Comparison of ENCODE assay signal across 16 cellular contexts in the genomic region with DNA sequence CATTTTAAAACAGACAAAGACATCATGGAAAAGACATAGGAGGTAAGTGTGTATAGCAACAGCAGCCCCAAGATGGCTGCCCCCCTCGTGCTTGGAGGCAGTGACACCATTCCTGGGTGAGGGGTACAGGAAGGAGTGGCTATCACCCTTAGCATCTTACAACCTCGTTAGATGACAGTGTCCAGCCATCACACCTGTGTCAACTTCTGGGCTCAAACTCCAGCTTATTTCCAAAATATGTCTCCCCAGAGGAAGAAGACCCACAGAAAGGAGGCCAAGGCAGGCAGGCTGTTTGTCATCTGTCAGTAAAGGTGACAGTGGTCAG. TPM values are rescaled to one million over a fixed set of nuclear protein-coding genes. Genes with fewer than 3 reads are reported as not detected.
A peak's percentile ranks its signal among the peaks of the same experiment; 100 is the strongest.
DNase-seq lines count a peak whose midpoint lies in the region; ATAC-seq, FAIRE-seq and TF ChIP-seq lines count a peak whose summit lies in the region.
"Had no signal": no experiment of that assay in that cellular context is flagged by ENCODE, and none has a peak within 500 bp of the region (broad histone marks: within the 10 kb centered on the region; RNA-seq: fewer than 3 reads in every experiment).

No MANE protein-coding gene starts in this region.

- DNase-seq in Caco-2 (no peak), MM.1S (no peak), smooth muscle cell (lab: John Stamatoyannopoulos, UW; ENCODE audit: unreplicated experiment) (no peak), H54 (ENCODE audit: insufficient read length, low spot score) (no peak), cortex of kidney (lab: John Stamatoyannopoulos, UW) (no peak)
- DNase-seq in activated naive CD8-positive, alpha-beta T cell treated with anti-CD3 and anti-CD28 coated beads, Interleukin-2, amount 10 ng/mL, durations not matched to agents 7 days and 5 days = no peak
- DNase-seq: activated CD8-positive, alpha-beta memory T cell treated with anti-CD3 and anti-CD28 coated beads for 24 hours; CD4-positive, alpha-beta T cell; Kasumi-1; NCI-H524 treated with DMSO at 0.1 percent for 48 hours; T1000; thyroid gland had no signal

- BruUV-seq in Caco-2 (replicated peaks; lab: Mats Ljungman, UMichigan) = no TSS peak

- no peak for TF ChIP-seq POLR2A in H54 (IDR thresholded peaks at IDR 0.05; ENCODE audit: low read depth, low read length)

- peaks cover 14% of the 10 kb centered on the region for H3F3A ChIP-seq in MM.1S (ENCODE audit: insufficient read depth, low read length)
- peaks cover 17% of the 10 kb centered on the region for H3F3A ChIP-seq in smooth muscle cell (ENCODE audit: low read depth)

- intact Hi-C loops in Caco-2 (cut with micrococcal nuclease; ENCODE audit: unreplicated experiment) = loop anchor here (10.0 kb wide), 1 partner anchor 51 kb away; a partner anchor contains a TSS

- no peak for FAIRE-seq in H54 (lab: Jason Lieb, UNC)
- FAIRE-seq: bronchial epithelial cell, frontal cortex had no signal

- no peaks in the 10 kb centered on the region for H3K9me2 ChIP-seq in MM.1S (replicated peaks; ENCODE audit: insufficient read depth, low read length)

- H3K4me1 Mint-ChIP-seq in Caco-2 (ENCODE audit: low read depth, unreplicated experiment) = peaks cover 40% of the 10 kb centered on the region
- H3K4me1 Mint-ChIP-seq in activated naive CD8-positive, alpha-beta T cell treated with anti-CD3 and anti-CD28 coated beads, Interleukin-2, amount 10 ng/mL, durations not matched to agents 7 days and 5 days = peaks cover 28% of the 10 kb centered on the region

- no peak overlapping the region for H3K4me3 Mint-ChIP-seq in Caco-2 (ENCODE audit: unreplicated experiment)
- H3K4me3 Mint-ChIP-seq in activated naive CD8-positive, alpha-beta T cell treated with anti-CD3 and anti-CD28 coated beads, Interleukin-2, amount 10 ng/mL, durations not matched to agents 7 days and 5 days = no peak overlapping the region
- H3K4me3 Mint-ChIP-seq: CD4-positive, alpha-beta T cell had no signal

- H3K27ac Mint-ChIP-seq in Caco-2 (ENCODE audit: unreplicated experiment) = peak overlapping the region; percentile 27
- H3K27ac Mint-ChIP-seq in activated naive CD8-positive, alpha-beta T cell treated with anti-CD3 and anti-CD28 coated beads, Interleukin-2, amount 10 ng/mL, durations not matched to agents 7 days and 5 days = peak overlapping the region; percentile 17
- H3K27ac Mint-ChIP-seq: CD4-positive, alpha-beta T cell had no signal

- CTCF ChIA-PET in Caco-2 (lab: Charles Lee) = no interaction called here

- H3K27me3 ChIP-seq in Caco-2 (replicated peaks; ENCODE audit: control insufficient read depth, insufficient read depth, low read length) (no peaks in the 10 kb centered on the region), MM.1S (replicated peaks; ENCODE audit: insufficient read depth, low read length) (no peaks in the 10 kb centered on the region), neutrophil (no peaks in the 10 kb centered on the region), smooth muscle cell (ENCODE audit: low read depth) (no peaks in the 10 kb centered on the region)
- H3K27me3 ChIP-seq: thyroid gland had no signal

- peaks cover 41% of the 10 kb centered on the region for H3K36me3 Mint-ChIP-seq in Caco-2 (ENCODE audit: insufficient read depth, unreplicated experiment)
- H3K36me3 Mint-ChIP-seq in activated naive CD8-positive, alpha-beta T cell treated with anti-CD3 and anti-CD28 coated beads, Interleukin-2, amount 10 ng/mL, durations not matched to agents 7 days and 5 days = peaks cover 5% of the 10 kb centered on the region

- WGBS in smooth muscle cell (ENCODE audit: low lambda C conversion rate) = 92% methylated on average over 2 of the region's 2 CpGs

- H3K4me3 ChIP-seq in Caco-2 (ENCODE audit: low read depth, low read length) (no peak overlapping the region), MM.1S (ENCODE audit: low read length) (no peak overlapping the region), neutrophil (ENCODE audit: low read depth in 1 of 2, low read length in 1 of 2) (peak overlapping the region; percentile 15 to 49), smooth muscle cell (no peak overlapping the region)
- H3K4me3 ChIP-seq: thyroid gland had no signal

- H3K4me2 ChIP-seq in MM.1S (ENCODE audit: low read depth, low read length) = no peak overlapping the region
- no peak overlapping the region for H3K4me2 ChIP-seq in smooth muscle cell

- ATAC-seq in activated naive CD8-positive, alpha-beta T cell treated with anti-CD3 and anti-CD28 coated beads, Interleukin-2, amount 10 ng/mL, durations not matched to agents 7 days and 5 days (ENCODE audit: low read depth) = no peak

- H4K20me1 ChIP-seq in MM.1S (ENCODE audit: insufficient read depth, low read length) = no peaks in the 10 kb centered on the region
- peaks cover 84% of the 10 kb centered on the region for H4K20me1 ChIP-seq in smooth muscle cell (ENCODE audit: low read depth)

- no peak for TF ChIP-seq CTCF in Caco-2 (IDR thresholded peaks at IDR 0.05; ENCODE audit: insufficient read depth in 1 of 2, low read depth in 1 of 2, low read length in 1 of 2, severe bottlenecking in 1 of 2, unreplicated experiment in 1 of 2)
- TF ChIP-seq CTCF in MM.1S (IDR thresholded peaks at IDR 0.05; ENCODE audit: low read length) = no peak
- TF ChIP-seq CTCF in neutrophil (IDR thresholded peaks at IDR 0.05) = no peak
- no peak for TF ChIP-seq CTCF in smooth muscle cell (IDR thresholded peaks at IDR 0.05; ENCODE audit: borderline replicate concordance, insufficient read depth, poor library complexity, severe bottlenecking)

- no peaks in the 10 kb centered on the region for H3K27me3 Mint-ChIP-seq in Caco-2 (ENCODE audit: insufficient read depth, unreplicated experiment)
- no peaks in the 10 kb centered on the region for H3K27me3 Mint-ChIP-seq in activated naive CD8-positive, alpha-beta T cell treated with anti-CD3 and anti-CD28 coated beads, Interleukin-2, amount 10 ng/mL, durations not matched to agents 7 days and 5 days
- H3K27me3 Mint-ChIP-seq: CD4-positive, alpha-beta T cell had no signal

- POLR2A ChIA-PET in Caco-2 (lab: Charles Lee) = no interaction called here
- POLR2A ChIA-PET in activated naive CD8-positive, alpha-beta T cell treated with anti-CD3 and anti-CD28 coated beads, Interleukin-2, amount 10 ng/mL, durations not matched to agents 7 days and 5 days (lab: Charles Lee) = no interaction called here

- H3K27ac ChIP-seq in MM.1S (ENCODE audit: low read length) (peak overlapping the region; percentile 80; the same call in 1 of the 2 replicates), neutrophil (peak overlapping the region; percentile 93), smooth muscle cell (ENCODE audit: low read depth) (no peak overlapping the region)

- H3K36me3 ChIP-seq in Caco-2 (ENCODE audit: control insufficient read depth, insufficient read depth, low read length) = no peaks in the 10 kb centered on the region
- no peaks in the 10 kb centered on the region for H3K36me3 ChIP-seq in MM.1S (replicated peaks; ENCODE audit: insufficient read depth, low read length)
- H3K36me3 ChIP-seq in neutrophil = peaks cover 22% of the 10 kb centered on the region
- no peaks in the 10 kb centered on the region for H3K36me3 ChIP-seq in smooth muscle cell (ENCODE audit: low read depth)

- H3K79me2 ChIP-seq in MM.1S (ENCODE audit: low read length) (peaks cover 84% of the 10 kb centered on the region), smooth muscle cell (ENCODE audit: low read depth) (peaks cover 60% of the 10 kb centered on the region)

- H3K9me3 Mint-ChIP-seq in Caco-2 (ENCODE audit: unreplicated experiment) = peaks cover 7% of the 10 kb centered on the region
- H3K9me3 Mint-ChIP-seq in activated naive CD8-positive, alpha-beta T cell treated with anti-CD3 and anti-CD28 coated beads, Interleukin-2, amount 10 ng/mL, durations not matched to agents 7 days and 5 days = no peaks in the 10 kb centered on the region
- H3K9me3 Mint-ChIP-seq: CD4-positive, alpha-beta T cell had no signal

- H3K9ac ChIP-seq in MM.1S (ENCODE audit: low read length) (no peak overlapping the region), smooth muscle cell (ENCODE audit: low read depth) (no peak overlapping the region)

- H3K9me3 ChIP-seq in Caco-2 = no peaks in the 10 kb centered on the region
- no peaks in the 10 kb centered on the region for H3K9me3 ChIP-seq in MM.1S (replicated peaks; ENCODE audit: insufficient read depth, low read length)
- H3K9me3 ChIP-seq in neutrophil = no peaks in the 10 kb centered on the region
- no peaks in the 10 kb centered on the region for H3K9me3 ChIP-seq in smooth muscle cell (replicated peaks; ENCODE audit: low read depth)
- H3K9me3 ChIP-seq: thyroid gland had no signal

- H3K4me1 ChIP-seq in Caco-2 = peaks cover 25% of the 10 kb centered on the region
- peaks cover 57% of the 10 kb centered on the region for H3K4me1 ChIP-seq in MM.1S (ENCODE audit: low read length)
- H3K4me1 ChIP-seq in neutrophil (ENCODE audit: control insufficient read depth in 1 of 2, insufficient read depth in 1 of 2, low read depth in 1 of 2, low read length in 1 of 2) = peaks cover 74 to 76% of the 10 kb centered on the region in 2 experiments
- peaks cover 17% of the 10 kb centered on the region for H3K4me1 ChIP-seq in smooth muscle cell (ENCODE audit: low read depth)

- H2AFZ ChIP-seq in MM.1S (ENCODE audit: low read length) = no peak overlapping the region
- no peak overlapping the region for H2AFZ ChIP-seq in smooth muscle cell (ENCODE audit: low read depth)

RNA-seq across cellular contexts. Expression of a gene that starts 27.5 kb away (rescaled TPM):
- total RNA-seq in Caco-2 (2022) (45.0 and 52.5 TPM in 2 replicates), smooth muscle cell (12.8 and 16.0 TPM in 2 replicates)
- total RNA-seq in activated naive CD8-positive, alpha-beta T cell treated with anti-CD3 and anti-CD28 coated beads, Interleukin-2, amount 10 ng/mL, durations not matched to agents 7 days and 5 days = 10 to 100 TPM; 40.0 to 41.7 TPM
- polyA plus RNA-seq in smooth muscle cell = 15.6 and 18.8 TPM in 2 replicates

RNA-seq across cellular contexts. Expression of a gene that starts 51.7 kb away (rescaled TPM):
- 0.32 TPM in 1 of 2 replicates, not detected in the other for total RNA-seq in Caco-2 (2022)
- total RNA-seq in activated naive CD8-positive, alpha-beta T cell treated with anti-CD3 and anti-CD28 coated beads, Interleukin-2, amount 10 ng/mL, durations not matched to agents 7 days and 5 days = not detected
- total RNA-seq in smooth muscle cell = not detected in 2 replicates
- polyA plus RNA-seq in smooth muscle cell = not detected in 2 replicates
- total RNA-seq: CD4-positive, alpha-beta T cell; frontal cortex; RPMI7951 had no signal

RNA-seq across cellular contexts. Expression of a gene that starts 52.0 kb away (rescaled TPM):
- 3.4 and 4.6 TPM in 2 replicates for total RNA-seq in Caco-2 (2022)
- total RNA-seq in activated naive CD8-positive, alpha-beta T cell treated with anti-CD3 and anti-CD28 coated beads, Interleukin-2, amount 10 ng/mL, durations not matched to agents 7 days and 5 days = 1 to 10 TPM; 3.0 to 3.3 TPM
- 3.3 and 3.9 TPM in 2 replicates for total RNA-seq in smooth muscle cell
- 2.5 and 3.4 TPM in 2 replicates for polyA plus RNA-seq in smooth muscle cell

Comparison
In these comparisons a context has a peak if more than half of its experiments do, and no peak if none do; other contexts are left out.
1. H3K4me3 ChIP-seq: peak in neutrophil (2 of 2); none in Caco-2 (single experiment), MM.1S (single experiment) and smooth muscle cell (single experiment).